Comparison of ENCODE assay signal across 8 cellular contexts in the genomic region with DNA sequence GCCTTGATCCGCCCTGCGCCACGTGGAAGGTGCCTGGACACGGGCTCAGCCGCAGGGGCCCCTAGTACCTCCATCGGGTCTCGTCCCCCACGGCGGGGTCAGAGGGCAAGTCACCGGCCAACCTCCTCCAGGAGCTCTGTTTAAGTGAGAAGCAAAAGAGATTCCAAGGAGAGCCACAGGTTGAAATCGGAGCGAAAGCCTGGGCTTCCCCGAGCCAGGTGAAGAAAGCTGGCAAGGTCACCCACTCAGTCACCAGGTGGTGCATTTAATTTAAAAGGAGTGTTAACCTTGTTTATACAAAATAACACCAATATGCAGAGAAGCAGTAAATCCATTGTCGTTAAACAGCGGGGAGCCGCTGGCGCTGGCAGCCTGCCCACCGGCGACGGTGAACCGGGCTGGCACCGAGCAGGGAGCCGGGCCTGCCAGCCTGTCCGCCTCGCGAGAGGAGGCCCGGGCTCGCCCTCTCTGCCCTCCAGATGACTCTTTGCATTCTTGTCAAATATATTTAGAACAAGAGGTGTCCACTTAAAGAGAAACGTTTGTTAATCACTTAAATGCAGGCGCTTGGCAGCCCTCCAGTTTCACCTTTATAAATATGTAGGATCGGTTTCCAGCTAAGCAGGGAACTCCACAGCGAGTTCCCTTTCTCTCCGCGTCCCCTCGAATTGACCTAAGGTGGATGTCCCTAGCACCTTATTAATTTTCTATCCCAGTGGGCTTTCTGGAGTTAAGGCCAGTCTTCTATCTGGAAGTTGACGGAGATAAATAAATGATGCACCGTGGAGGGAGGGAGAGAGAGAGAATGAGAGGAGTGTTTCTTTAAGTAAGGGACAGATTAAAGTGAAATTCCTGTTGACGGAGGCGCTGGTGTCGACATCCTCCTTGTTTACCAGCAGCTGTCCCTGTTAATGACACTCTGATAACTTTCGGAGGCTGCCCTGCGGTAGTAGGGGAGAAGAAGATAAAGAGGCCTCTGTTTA.
DNase-seq lines count a peak whose midpoint lies in the region; ATAC-seq and TF ChIP-seq lines count a peak whose summit lies in the region.

No MANE protein-coding gene starts in this region.

- peak overlapping the region in 9 of 10 donors; percentile 7 to 75 (median 59) for H3K4me3 Mint-ChIP-seq in naive thymus-derived CD4-positive, alpha-beta T cell

- CTCF ChIA-PET in naive thymus-derived CD4-positive, alpha-beta T cell (lab: Charles Lee), result no interaction called here

- ATAC-seq in naive thymus-derived CD4-positive, alpha-beta T cell, result no peak
- no peak for ATAC-seq in HG02763 (IDR thresholded peaks at IDR 0.05; ENCODE audit: unreplicated experiment)
- ATAC-seq in HG02884 (IDR thresholded peaks at IDR 0.05; ENCODE audit: unreplicated experiment), result no peak

- intact Hi-C loops in esophagus squamous epithelium (cut with DNase I), result no loop called here
- intact Hi-C loops in naive thymus-derived CD4-positive, alpha-beta T cell (cut with micrococcal nuclease), result loop anchor here in 1 of 2 donors (10.0 kb wide), 2 partner anchors 291 to 769 kb away; no protein-coding TSS in a partner anchor

- POLR2A ChIA-PET in naive thymus-derived CD4-positive, alpha-beta T cell (lab: Charles Lee), result no interaction called here

- H3K4me1 Mint-ChIP-seq in naive thymus-derived CD4-positive, alpha-beta T cell, result peaks cover 0 to 9% (median 5%) of the 10 kb centered on the region in 7 donors

- peaks cover 0 to 25% (median 1%) of the 10 kb centered on the region in 4 donors for H3K27me3 ChIP-seq in esophagus squamous epithelium
- peaks cover 0 to 5% of the 10 kb centered on the region in 2 donors for H3K27me3 ChIP-seq in naive thymus-derived CD4-positive, alpha-beta T cell (ENCODE audit: control insufficient read depth in 2 of 2, insufficient read depth in 2 of 2, low read length in 2 of 2)

- no peak overlapping the region for H3K27ac Mint-ChIP-seq in naive thymus-derived CD4-positive, alpha-beta T cell

- TF ChIP-seq CTCF in esophagus squamous epithelium (IDR thresholded peaks at IDR 0.05), result no peak

- 12 to 14% methylated on average over 27 to 29 of the region's 42 CpGs for WGBS in esophagus squamous epithelium, 2 donors

- H3K27me3 Mint-ChIP-seq in naive thymus-derived CD4-positive, alpha-beta T cell, result peaks cover 56 to 76% (median 68%) of the 10 kb centered on the region in 5 donors

- no peaks in the 10 kb centered on the region for H3K9me3 ChIP-seq in esophagus squamous epithelium
- H3K9me3 ChIP-seq in naive thymus-derived CD4-positive, alpha-beta T cell (ENCODE audit: control insufficient read depth in 2 of 3, low read length in 3 of 3), result no peaks in the 10 kb centered on the region

- no peaks in the 10 kb centered on the region for H3K36me3 ChIP-seq in esophagus squamous epithelium
- no peaks in the 10 kb centered on the region for H3K36me3 ChIP-seq in naive thymus-derived CD4-positive, alpha-beta T cell (ENCODE audit: control insufficient read depth in 2 of 3, insufficient read depth in 3 of 3, low read length in 3 of 3)

- no peak for TF ChIP-seq POLR2A in esophagus squamous epithelium (IDR thresholded peaks at IDR 0.05)

- H3K4me3 ChIP-seq in esophagus squamous epithelium, result peak overlapping the region; percentile 15 to 56 (median 38)
- H3K4me3 ChIP-seq in naive thymus-derived CD4-positive, alpha-beta T cell (ENCODE audit: low read length), result no peak overlapping the region

- H3K4me1 ChIP-seq in esophagus squamous epithelium, result peaks cover 3 to 23% (median 8%) of the 10 kb centered on the region in 3 donors
- no peaks in the 10 kb centered on the region for H3K4me1 ChIP-seq in naive thymus-derived CD4-positive, alpha-beta T cell (ENCODE audit: control insufficient read depth in 2 of 2, insufficient read depth in 2 of 2, low read length in 2 of 2)

- H3K27ac ChIP-seq in esophagus squamous epithelium, result peak overlapping the region in 1 of 4 donors; percentile 33
- H3K27ac ChIP-seq in naive thymus-derived CD4-positive, alpha-beta T cell (ENCODE audit: low read depth, low read length), result no peak overlapping the region

- no peaks in the 10 kb centered on the region for H3K36me3 Mint-ChIP-seq in naive thymus-derived CD4-positive, alpha-beta T cell

- peaks cover 0 to 7% (median 0%) of the 10 kb centered on the region in 11 donors for H3K9me3 Mint-ChIP-seq in naive thymus-derived CD4-positive, alpha-beta T cell

- peak; percentile 57 for DNase-seq in activated CD8-positive, alpha-beta memory T cell treated with anti-CD3 and anti-CD28 coated beads for 24 hours
- no peak for DNase-seq in activated CD8-positive, alpha-beta memory T cell treated with anti-CD3 and anti-CD28 coated beads, Interleukin-2, amount 50 U/mL, for 4 hours
- DNase-seq in NCI-H82 (lab: John Stamatoyannopoulos, UW), result peak; percentile 86
- no peak for DNase-seq in esophagus squamous epithelium (lab: John Stamatoyannopoulos, UW)
- no peak for DNase-seq in naive thymus-derived CD4-positive, alpha-beta T cell
- DNase-seq in UCSD-AML1 (lab: John Stamatoyannopoulos, UW; ENCODE audit: unreplicated experiment), result no peak

Comparison
In these comparisons a context has a peak if more than half of its experiments do, and no peak if none do; other contexts are left out.
1. DNase-seq: peak in activated CD8-positive, alpha-beta memory T cell treated with anti-CD3 and anti-CD28 coated beads for 24 hours (single experiment) and NCI-H82 (single experiment); none in activated CD8-positive, alpha-beta memory T cell treated with anti-CD3 and anti-CD28 coated beads, Interleukin-2, amount 50 U/mL, for 4 hours (single experiment), esophagus squamous epithelium (single experiment), naive thymus-derived CD4-positive, alpha-beta T cell (0 of 9) and UCSD-AML1 (single experiment).